Comparison of ENCODE assay signal across 8 cellular contexts in the genomic region with DNA sequence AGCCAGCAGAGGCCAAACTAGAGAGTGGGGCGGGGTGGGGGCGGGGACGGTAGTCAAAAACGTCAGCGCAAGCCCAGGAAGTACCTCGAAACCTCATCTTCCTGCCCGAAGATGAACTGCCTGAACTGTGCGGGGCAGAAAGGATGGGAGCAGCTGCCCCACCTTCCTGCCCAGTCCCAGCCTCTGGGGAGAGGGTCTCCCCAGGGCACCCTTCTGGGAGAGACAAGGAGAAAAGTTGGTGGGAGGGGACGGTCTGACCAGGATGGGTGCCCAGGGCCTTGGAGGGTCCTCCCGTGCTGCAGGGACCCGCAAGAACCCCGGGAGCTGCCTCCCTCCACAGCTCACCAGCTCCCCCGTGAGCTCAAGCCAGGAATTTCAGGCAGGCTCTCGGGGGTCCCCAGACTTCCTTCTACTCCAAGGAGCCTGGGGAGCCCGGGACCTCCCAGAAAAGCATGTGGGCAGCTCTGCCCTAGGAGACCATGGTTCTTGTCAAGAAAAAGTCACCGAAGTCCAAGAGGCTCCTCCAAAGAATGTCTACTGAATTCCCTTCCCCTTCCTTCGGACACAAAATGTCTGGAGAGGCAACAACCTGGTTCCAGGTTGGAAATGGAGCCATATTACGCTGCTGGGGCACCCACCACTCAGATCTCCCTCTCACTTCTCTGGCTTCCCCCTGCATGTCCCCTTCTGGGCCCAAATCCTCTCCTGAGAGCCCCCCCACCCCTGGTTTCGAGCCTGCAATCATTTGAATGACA. TPM values are rescaled to one million over a fixed set of nuclear protein-coding genes. Genes with fewer than 3 reads are reported as not detected.
DNase-seq lines count a peak whose midpoint lies in the region; ATAC-seq and TF ChIP-seq lines count a peak whose summit lies in the region.

No MANE protein-coding gene starts in this region.

- TF ChIP-seq EP300 in Ishikawa (IDR thresholded peaks at IDR 0.05; ENCODE audit: borderline replicate concordance), result no peak

- no peak overlapping the region for H3K27ac ChIP-seq in coronary artery
- H3K27ac ChIP-seq in mesodermal cell (ENCODE audit: low read depth, low read length, severe bottlenecking), result no peak overlapping the region

- H3K4me3 ChIP-seq in coronary artery (peak overlapping the region; percentile 56), mesodermal cell (ENCODE audit: extremely low read depth, insufficient read depth, low read length, poor library complexity, severe bottlenecking) (peak overlapping the region; percentile 21)

- peaks cover 18 to 23% of the 10 kb centered on the region in 2 donors for H3K4me1 Mint-ChIP-seq in stimulated activated naive B cell treated with anti-CD40 and anti-IgM and Interleukin-4, amounts not matched to agents 10 μg/mL and 1 μg/mL and 100 μg/mL, for 72 hours

- TF ChIP-seq RAD21 in Ishikawa (IDR thresholded peaks at IDR 0.05; ENCODE audit: low read depth), result peak; percentile 95

- H3K36me3 Mint-ChIP-seq in stimulated activated naive B cell treated with anti-CD40 and anti-IgM and Interleukin-4, amounts not matched to agents 10 μg/mL and 1 μg/mL and 100 μg/mL, for 72 hours, result peaks cover 3 to 9% of the 10 kb centered on the region in 2 donors

- no peaks in the 10 kb centered on the region for H3K4me1 ChIP-seq in mesodermal cell (ENCODE audit: control insufficient read depth, insufficient read depth, low read length, poor library complexity, severe bottlenecking)

- peak overlapping the region; percentile 87 to 92 for H3K4me3 Mint-ChIP-seq in stimulated activated naive B cell treated with anti-CD40 and anti-IgM and Interleukin-4, amounts not matched to agents 10 μg/mL and 1 μg/mL and 100 μg/mL, for 72 hours

- DNase-seq in DMS79 treated with DMSO at 0.1 percent for 48 hours (lab: John Stamatoyannopoulos, UW) (peak; percentile 4), DMS79 (lab: John Stamatoyannopoulos, UW) (no peak), coronary artery (ENCODE audit: low spot score) (no peak)
- peak; percentile 35 to 52 (median 40) for DNase-seq in activated CD4-positive, CD25-positive, alpha-beta regulatory T cell (lab: John Stamatoyannopoulos, UW)
- DNase-seq in stimulated activated naive B cell treated with anti-CD40 and anti-IgM and Interleukin-4, amounts not matched to agents 10 μg/mL and 1 μg/mL and 100 μg/mL, for 72 hours, result peak; percentile 63

- H3K27me3 Mint-ChIP-seq in stimulated activated naive B cell treated with anti-CD40 and anti-IgM and Interleukin-4, amounts not matched to agents 10 μg/mL and 1 μg/mL and 100 μg/mL, for 72 hours, result no peaks in the 10 kb centered on the region

- 27 to 43% methylated on average over 8 to 16 of the region's 19 CpGs for WGBS in mesodermal cell (ENCODE audit: insufficient coverage in 2 of 2), 2 experiments

- peak overlapping the region; percentile 90 for H3K27ac Mint-ChIP-seq in stimulated activated naive B cell treated with anti-CD40 and anti-IgM and Interleukin-4, amounts not matched to agents 10 μg/mL and 1 μg/mL and 100 μg/mL, for 72 hours

- no peaks in the 10 kb centered on the region for H3K9me3 ChIP-seq in mesodermal cell (ENCODE audit: control insufficient read depth, low read length)

- H3K36me3 ChIP-seq in mesodermal cell (ENCODE audit: control insufficient read depth, insufficient read depth, low read length), result no peaks in the 10 kb centered on the region

- H3K9me3 Mint-ChIP-seq in stimulated activated naive B cell treated with anti-CD40 and anti-IgM and Interleukin-4, amounts not matched to agents 10 μg/mL and 1 μg/mL and 100 μg/mL, for 72 hours, result no peaks in the 10 kb centered on the region

- peak; percentile 77 for ATAC-seq in GM21717 (IDR thresholded peaks at IDR 0.05; ENCODE audit: unreplicated experiment)
- peak; percentile 89 to 90 for ATAC-seq in stimulated activated naive B cell treated with anti-CD40 and anti-IgM and Interleukin-4, amounts not matched to agents 10 μg/mL and 1 μg/mL and 100 μg/mL, for 72 hours (replicated peaks)

- peak; percentile 82 for TF ChIP-seq CTCF in coronary artery (IDR thresholded peaks at IDR 0.05)

TF ChIP-seq in Ishikawa, 13 proteins besides CTCF, POLR2A, EP300 and RAD21:
- TF ChIP-seq TAF1 (IDR thresholded peaks at IDR 0.05; ENCODE audit: low read depth), result no peak
- no peak for TF ChIP-seq EGR1 (IDR thresholded peaks at IDR 0.05)
- 0 out of 2 replicates have a peak, but pooled peaks have one; percentile 35 for TF ChIP-seq TEAD4 (IDR thresholded peaks at IDR 0.05)
- TF ChIP-seq CREB1 (IDR thresholded peaks at IDR 0.05; ENCODE audit: low read depth), result no peak
- no peak for TF ChIP-seq YY1 (IDR thresholded peaks at IDR 0.05; ENCODE audit: low read depth)
- TF ChIP-seq ZBTB7A (IDR thresholded peaks at IDR 0.05; ENCODE audit: low read depth), result peak; percentile 98
- no peak for TF ChIP-seq NFIC (IDR thresholded peaks at IDR 0.05)

RNA-seq across cellular contexts. Expression of a gene that starts 52.8 kb away (rescaled TPM):
- polyA plus RNA-seq in mesodermal cell (2013, experiment 1 of 2), result 59.3 TPM
- polyA plus RNA-seq in mesodermal cell (2013, experiment 2 of 2), result 54.0 TPM

Comparison
In these comparisons a context has a peak if more than half of its experiments do, and no peak if none do; other contexts are left out.
1. DNase-seq: peak in DMS79 treated with DMSO at 0.1 percent for 48 hours (single experiment), activated CD4-positive, CD25-positive, alpha-beta regulatory T cell (4 of 4) and stimulated activated naive B cell treated with anti-CD40 and anti-IgM and Interleukin-4, amounts not matched to agents 10 μg/mL and 1 μg/mL and 100 μg/mL, for 72 hours (single experiment); none in DMS79 (single experiment) and coronary artery (single experiment).